Comparison of ENCODE assay signal across 9 cellular contexts in the genomic region with DNA sequence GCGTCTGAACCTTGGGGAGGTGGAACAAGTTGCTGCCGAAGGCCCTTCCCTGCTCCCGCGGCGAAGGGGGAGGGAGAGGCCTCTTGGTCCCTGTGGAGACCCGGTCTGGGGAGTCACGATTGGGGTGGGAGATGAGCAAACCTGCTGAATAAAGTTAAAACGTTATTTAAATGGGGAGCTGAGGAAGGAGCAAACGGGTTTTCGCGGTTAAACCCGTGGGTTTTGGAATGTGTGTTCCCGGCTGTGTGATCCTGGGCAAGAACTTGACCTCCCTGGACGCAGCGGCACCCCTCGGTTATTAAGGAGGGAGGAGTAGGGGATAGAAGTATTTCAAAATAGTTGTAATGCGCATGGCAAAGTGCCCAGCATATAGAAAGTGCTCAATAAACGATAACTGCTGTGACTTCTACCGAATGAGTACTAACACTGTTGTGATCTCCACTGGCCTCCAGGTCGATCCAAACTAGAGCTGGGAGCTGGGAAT.
DNase-seq lines count a peak whose midpoint lies in the region; ATAC-seq and TF ChIP-seq lines count a peak whose summit lies in the region.
"Had no signal": no experiment of that assay in that cellular context is flagged by ENCODE, and none has a peak within 500 bp of the region (broad histone marks: within the 10 kb centered on the region; RNA-seq: fewer than 3 reads in every experiment).

No MANE protein-coding gene starts in this region.

- H3K27ac ChIP-seq in 22Rv1 (0 out of 2 replicates have a peak overlapping the region, but pooled peaks have one; percentile 12), HL-60 (replicated peaks) (no peak overlapping the region), mucosa of rectum (ENCODE audit: low read depth in 2 of 2, low read length in 2 of 2) (no peak overlapping the region)
- H3K27ac ChIP-seq: KMS-11 had no signal

- H3K9me3 ChIP-seq in mucosa of rectum (ENCODE audit: control insufficient read depth in 2 of 2, low read length in 2 of 2), result no peaks in the 10 kb centered on the region

- DNase-seq in HL-60 (ENCODE audit: low read depth in 1 of 2, low spot score in 1 of 2), result peak in 1 of 2 experiments; percentile 26
- peak in 1 of 2 donors; percentile 37 for DNase-seq in cardiac fibroblast (ENCODE audit: low read depth in 2 of 2)
- no peak for DNase-seq in cortex of kidney (lab: John Stamatoyannopoulos, UW)
- no peak for DNase-seq in NCI-H2171 treated with DMSO at 0.1 percent for 48 hours (lab: John Stamatoyannopoulos, UW)

- TF ChIP-seq CTCF in 22Rv1 (IDR thresholded peaks at IDR 0.05) (no peak), HL-60 (IDR thresholded peaks at IDR 0.05; ENCODE audit: insufficient read depth, low read length) (no peak), cardiac fibroblast (IDR thresholded peaks at IDR 0.05; ENCODE audit: low read depth, low read length) (no peak)

- peak overlapping the region; percentile 26 for H3K4me3 ChIP-seq in HL-60 (replicated peaks; ENCODE audit: insufficient read depth, low read length)
- peak overlapping the region; percentile 25 to 38 for H3K4me3 ChIP-seq in cardiac fibroblast (replicated peaks in 1 of 2; ENCODE audit: low read depth in 2 of 2, low read length in 2 of 2)
- peak overlapping the region; percentile 17 to 38 for H3K4me3 ChIP-seq in mucosa of rectum (ENCODE audit: low read length in 2 of 2)

- no peaks in the 10 kb centered on the region for H3K36me3 ChIP-seq in mucosa of rectum (ENCODE audit: control insufficient read depth in 2 of 2, insufficient read depth in 2 of 2, low read length in 2 of 2)

- H3K27me3 ChIP-seq in HL-60 (ENCODE audit: insufficient read depth, poor library complexity, severe bottlenecking), result peaks cover 3% of the 10 kb centered on the region
- H3K27me3 ChIP-seq in mucosa of rectum (ENCODE audit: control insufficient read depth in 2 of 2, insufficient read depth in 2 of 2, low read length in 2 of 2), result peaks cover 15 to 20% of the 10 kb centered on the region in 2 donors

- ATAC-seq in HG02973 (IDR thresholded peaks at IDR 0.05; ENCODE audit: unreplicated experiment) (no peak), GM21737 (IDR thresholded peaks at IDR 0.05; ENCODE audit: unreplicated experiment) (no peak)

- H3K9ac ChIP-seq in mucosa of rectum (ENCODE audit: low read depth in 1 of 2, low read length in 2 of 2), result no peak overlapping the region
- H3K9ac ChIP-seq: KMS-11 had no signal

- peaks cover 8 to 13% of the 10 kb centered on the region in 2 donors for H3K4me1 ChIP-seq in mucosa of rectum (ENCODE audit: control insufficient read depth in 2 of 2, insufficient read depth in 2 of 2, low read length in 2 of 2)
